ENCODE assay signal across 27 cellular contexts in the genomic region with DNA sequence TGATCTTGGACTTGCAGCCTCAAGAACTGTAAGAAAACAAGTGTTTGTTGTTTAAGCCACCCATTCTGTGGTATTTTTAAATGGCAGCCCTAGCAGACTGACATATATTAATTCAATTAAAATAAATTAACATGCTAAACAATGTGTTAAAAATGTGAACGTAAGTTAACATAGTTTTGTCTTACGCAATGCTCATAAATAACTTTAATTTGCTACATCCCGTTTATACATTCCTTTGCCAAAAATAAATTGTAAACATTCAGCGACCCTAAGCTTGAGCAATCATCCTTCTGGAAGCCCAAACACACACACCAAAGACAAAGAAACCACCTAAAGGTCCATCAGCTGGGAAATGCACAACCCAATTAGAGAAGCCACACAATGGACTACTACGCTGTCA.
"Had no signal": no experiment of that assay in that cellular context is flagged by ENCODE, and none has a peak within 500 bp of the region (broad histone marks: within the 10 kb centered on the region; RNA-seq: fewer than 3 reads in every experiment).

No MANE protein-coding gene starts in this region.

- H3K4me3 ChIP-seq: esophagus muscularis mucosa, gastroesophageal sphincter, heart left ventricle, hepatocyte, lung, mucosa of descending colon, right atrium auricular region, sigmoid colon, stomach, thyroid gland had no signal

- H3K27me3 ChIP-seq: foreskin keratinocyte, hepatocyte, neutrophil, right atrium auricular region, thyroid gland had no signal

- H2AFZ ChIP-seq: hepatocyte, parathyroid adenoma had no signal

- H3K9me3 ChIP-seq: esophagus muscularis mucosa, gastroesophageal sphincter, heart left ventricle, mucosa of descending colon, neutrophil, right atrium auricular region, sigmoid colon, stomach, thyroid gland had no signal

- H3K4me1 Mint-ChIP-seq: stimulated activated effector memory CD8-positive, alpha-beta T cell treated with anti-CD3 and anti-CD28 coated beads, Interleukin-12 subunit alpha, Interleukin-12 subunit beta, amount 100 ng/mL, for 72 hours had no signal

- H3K27ac Mint-ChIP-seq: dendritic cell treated with granulocyte-macrophage colony-stimulating factor and Interleukin-4, amounts not matched to agents 40 ng/mL and 50 ng/mL, for 4 days; endodermal cell; memory B cell; mesothelial cell of epicardium; naive B cell; natural killer cell treated with Interleukin-12 subunit alpha and Interleukin-12 subunit beta and Interleukin-15 and Interleukin-18, amount 100 ng/mL, for 72 hours; progenitor cell of endocrine pancreas; stimulated activated effector memory CD8-positive, alpha-beta T cell treated with anti-CD3 and anti-CD28 coated beads, Interleukin-12 subunit alpha, Interleukin-12 subunit beta, amount 100 ng/mL, for 72 hours had no signal

- H3K9ac ChIP-seq: parathyroid adenoma had no signal

- H3K36me3 Mint-ChIP-seq: memory B cell; naive B cell; natural killer cell treated with Interleukin-12 subunit alpha and Interleukin-12 subunit beta and Interleukin-15 and Interleukin-18, amount 100 ng/mL, for 72 hours; stimulated activated effector memory CD8-positive, alpha-beta T cell treated with anti-CD3 and anti-CD28 coated beads, Interleukin-12 subunit alpha, Interleukin-12 subunit beta, amount 100 ng/mL, for 72 hours had no signal

- H3K4me2 ChIP-seq: hepatocyte had no signal

- H3K27ac ChIP-seq: esophagus muscularis mucosa, foreskin keratinocyte, gastroesophageal sphincter, heart left ventricle, hepatocyte, neutrophil, parathyroid adenoma, right atrium auricular region, sigmoid colon had no signal

- H3K4me1 ChIP-seq: esophagus muscularis mucosa, gastroesophageal sphincter, parathyroid adenoma, sigmoid colon had no signal

- H3K36me3 ChIP-seq: gastroesophageal sphincter, heart left ventricle, neutrophil, right atrium auricular region, sigmoid colon, thyroid gland had no signal

- H3K9me3 Mint-ChIP-seq: dendritic cell treated with granulocyte-macrophage colony-stimulating factor and Interleukin-4, amounts not matched to agents 40 ng/mL and 50 ng/mL, for 4 days; memory B cell; mesothelial cell of epicardium; natural killer cell treated with Interleukin-12 subunit alpha and Interleukin-12 subunit beta and Interleukin-15 and Interleukin-18, amount 100 ng/mL, for 72 hours; neural crest cell; stimulated activated effector memory CD8-positive, alpha-beta T cell treated with anti-CD3 and anti-CD28 coated beads, Interleukin-12 subunit alpha, Interleukin-12 subunit beta, amount 100 ng/mL, for 72 hours had no signal

- DNase-seq: effector CD8-positive, alpha-beta T cell; endodermal cell; foreskin keratinocyte; heart left ventricle; kidney; mucosa of descending colon; naive B cell; sigmoid colon; stimulated activated CD4-positive, alpha-beta T cell treated with anti-CD3 and anti-CD28 coated beads, Interleukin-2, amount 100 ng/mL, for 24 hours; stimulated activated CD4-positive, alpha-beta T cell treated with anti-CD3 and anti-CD28 coated beads, Interleukin-4, amount 100 ng/mL, for 24 hours; stimulated activated naive CD4-positive, alpha-beta T cell treated with Interleukin-2 at 50 U/mL for 16 hours; stomach; thyroid gland had no signal

- H3K79me2 ChIP-seq: hepatocyte, parathyroid adenoma had no signal

- H3K27me3 Mint-ChIP-seq: progenitor cell of endocrine pancreas had no signal

- H3K4me3 Mint-ChIP-seq: dendritic cell treated with granulocyte-macrophage colony-stimulating factor and Interleukin-4, amounts not matched to agents 40 ng/mL and 50 ng/mL, for 4 days; endodermal cell; memory B cell; mesothelial cell of epicardium; naive B cell; natural killer cell treated with Interleukin-12 subunit alpha and Interleukin-12 subunit beta and Interleukin-15 and Interleukin-18, amount 100 ng/mL, for 72 hours; neural crest cell; stimulated activated effector memory CD8-positive, alpha-beta T cell treated with anti-CD3 and anti-CD28 coated beads, Interleukin-12 subunit alpha, Interleukin-12 subunit beta, amount 100 ng/mL, for 72 hours had no signal
